ENCODE assay signal across 11 cellular contexts in the genomic region with DNA sequence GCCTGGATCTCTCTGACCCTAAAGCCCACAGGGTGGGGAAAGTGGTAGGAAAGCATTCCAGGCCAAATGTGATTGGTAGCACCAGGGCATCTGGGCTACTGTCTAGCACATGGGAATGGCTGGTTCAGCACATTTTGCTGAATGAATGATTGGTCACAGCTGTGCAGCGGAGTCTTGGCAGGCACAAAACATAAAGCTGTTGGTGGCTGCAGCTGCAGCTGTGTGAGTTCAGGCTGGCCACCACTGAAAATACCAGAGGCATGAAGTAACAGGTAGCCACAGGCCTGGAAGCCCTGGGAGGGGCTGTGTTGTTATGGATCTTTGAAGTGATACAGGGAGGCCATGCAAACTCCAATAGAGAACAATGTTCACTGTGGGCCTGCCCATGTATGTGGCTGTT.
DNase-seq lines count a peak whose midpoint lies in the region; TF ChIP-seq lines count a peak whose summit lies in the region.
"Had no signal": no experiment of that assay in that cellular context is flagged by ENCODE, and none has a peak within 500 bp of the region (broad histone marks: within the 10 kb centered on the region; RNA-seq: fewer than 3 reads in every experiment).

No MANE protein-coding gene starts in this region.

- DNase-seq in Daoy (ENCODE audit: low read depth): peak; percentile 81
- peak; percentile 55 for DNase-seq in NT2/D1 (ENCODE audit: low read depth, low spot score)
- peak; percentile 96 to 99 for DNase-seq in fibroblast of lung (ENCODE audit: low read depth in 2 of 2)
- DNase-seq in neural progenitor cell (ENCODE audit: low spot score): no peak
- no peak for DNase-seq in stimulated activated CD4-positive, alpha-beta T cell treated with anti-CD3 and anti-CD28 coated beads, Interleukin-2, amount 100 ng/mL, for 24 hours
- DNase-seq in G401 (ENCODE audit: low spot score): no peak
- DNase-seq in CD8-positive, alpha-beta memory T cell: no peak
- DNase-seq in NCI-H82 (lab: John Stamatoyannopoulos, UW): no peak
- DNase-seq: DND-41, NCI-H1092 treated with DMSO at 0.1 percent for 48 hours had no signal

- no peak overlapping the region for H3K4me2 ChIP-seq in fibroblast of lung (ENCODE audit: extremely low read depth, insufficient read depth, low read length)
- H3K4me2 ChIP-seq in neural progenitor cell: no peak overlapping the region

- H3K27ac ChIP-seq in fibroblast of lung (ENCODE audit: insufficient read depth, low read length): no peak overlapping the region
- no peak overlapping the region for H3K27ac ChIP-seq in neural progenitor cell
- H3K27ac ChIP-seq in CD8-positive, alpha-beta memory T cell (ENCODE audit: low read depth, low read length): no peak overlapping the region

- H3K4me3 Mint-ChIP-seq in neural progenitor cell: no peak overlapping the region
- no peak overlapping the region for H3K4me3 Mint-ChIP-seq in CD8-positive, alpha-beta memory T cell

- no peak overlapping the region for H3K4me3 ChIP-seq in NT2/D1 (ENCODE audit: insufficient read length, low read depth)
- H3K4me3 ChIP-seq in fibroblast of lung (replicated peaks in 1 of 4; ENCODE audit: control extremely low read depth in 1 of 4, insufficient read depth in 1 of 4, low read depth in 3 of 4, low read length in 4 of 4): no peak overlapping the region
- H3K4me3 ChIP-seq in neural progenitor cell: no peak overlapping the region
- H3K4me3 ChIP-seq in CD8-positive, alpha-beta memory T cell (ENCODE audit: low read length): no peak overlapping the region
- H3K4me3 ChIP-seq: lung had no signal

- H3K36me3 ChIP-seq in NT2/D1 (ENCODE audit: insufficient read depth, insufficient read length, low read length) (no peaks in the 10 kb centered on the region), fibroblast of lung (ENCODE audit: control insufficient read depth, insufficient read depth, low read length) (no peaks in the 10 kb centered on the region), neural progenitor cell (no peaks in the 10 kb centered on the region)
- no peaks in the 10 kb centered on the region for H3K36me3 ChIP-seq in CD8-positive, alpha-beta memory T cell (ENCODE audit: insufficient read depth, low read length)

- H3K36me3 Mint-ChIP-seq in neural progenitor cell: no peaks in the 10 kb centered on the region
- no peaks in the 10 kb centered on the region for H3K36me3 Mint-ChIP-seq in CD8-positive, alpha-beta memory T cell

- peaks cover 31% of the 10 kb centered on the region for H3F3A ChIP-seq in neural progenitor cell (ENCODE audit: low read depth)

- peak overlapping the region; percentile 67 for H3K9ac ChIP-seq in NT2/D1 (ENCODE audit: insufficient read length, low read depth)
- H3K9ac ChIP-seq in fibroblast of lung (ENCODE audit: insufficient read depth, low read length): no peak overlapping the region
- no peak overlapping the region for H3K9ac ChIP-seq in neural progenitor cell

- H2AFZ ChIP-seq in fibroblast of lung (ENCODE audit: low read length): no peak overlapping the region
- peak overlapping the region; percentile 13 for H2AFZ ChIP-seq in neural progenitor cell (replicated peaks)

- H3K27ac Mint-ChIP-seq in neural progenitor cell: peak overlapping the region; percentile 34
- no peak overlapping the region for H3K27ac Mint-ChIP-seq in CD8-positive, alpha-beta memory T cell

- H3K4me1 Mint-ChIP-seq in neural progenitor cell: peaks cover 54% of the 10 kb centered on the region
- H3K4me1 Mint-ChIP-seq in CD8-positive, alpha-beta memory T cell: no peaks in the 10 kb centered on the region

- no peaks in the 10 kb centered on the region for H3K9me3 Mint-ChIP-seq in neural progenitor cell
- no peaks in the 10 kb centered on the region for H3K9me3 Mint-ChIP-seq in CD8-positive, alpha-beta memory T cell

- no peaks in the 10 kb centered on the region for H3K9me3 ChIP-seq in NT2/D1 (ENCODE audit: insufficient read depth, low read length)
- no peaks in the 10 kb centered on the region for H3K9me3 ChIP-seq in fibroblast of lung (ENCODE audit: control insufficient read depth, insufficient read depth, low read depth, low read length)
- H3K9me3 ChIP-seq in neural progenitor cell (ENCODE audit: low read depth): no peaks in the 10 kb centered on the region
- H3K9me3 ChIP-seq in CD8-positive, alpha-beta memory T cell (ENCODE audit: low read length): no peaks in the 10 kb centered on the region

- H3K4me1 ChIP-seq in NT2/D1 (ENCODE audit: insufficient read depth, insufficient read length) (peaks cover 3% of the 10 kb centered on the region), fibroblast of lung (ENCODE audit: control insufficient read depth, extremely low read depth, insufficient read depth, low read length) (peaks cover 4% of the 10 kb centered on the region), neural progenitor cell (peaks cover 31% of the 10 kb centered on the region)
- H3K4me1 ChIP-seq in CD8-positive, alpha-beta memory T cell (ENCODE audit: insufficient read depth, low read length): no peaks in the 10 kb centered on the region

- H3K27me3 ChIP-seq in NT2/D1 (ENCODE audit: insufficient read depth, insufficient read length) (no peaks in the 10 kb centered on the region), fibroblast of lung (ENCODE audit: control insufficient read depth, insufficient read depth, low read length) (no peaks in the 10 kb centered on the region), neural progenitor cell (no peaks in the 10 kb centered on the region)
- no peaks in the 10 kb centered on the region for H3K27me3 ChIP-seq in CD8-positive, alpha-beta memory T cell (ENCODE audit: insufficient read depth, low read length, poor library complexity, severe bottlenecking)

- H4K20me1 ChIP-seq in fibroblast of lung (ENCODE audit: control insufficient read depth, extremely low read depth, insufficient read depth, low read length) (no peaks in the 10 kb centered on the region), neural progenitor cell (ENCODE audit: low read depth) (no peaks in the 10 kb centered on the region)

- CTCF ChIA-PET in CD8-positive, alpha-beta memory T cell (lab: Charles Lee): no interaction called here

- in situ Hi-C loops in G401 (cut with HindIII; ENCODE audit: low sequenced_read_pairs): no loop called here

- POLR2A ChIA-PET in CD8-positive, alpha-beta memory T cell (lab: Charles Lee): no interaction called here

- TF ChIP-seq CTCF in fibroblast of lung (conservative IDR thresholded peaks at IDR 0.05 in 1 of 2, IDR thresholded peaks at IDR 0.05 in 1 of 2; ENCODE audit: low read depth in 1 of 2, low read length in 2 of 2): no peak
- TF ChIP-seq CTCF in neural progenitor cell (IDR thresholded peaks at IDR 0.05): no peak

- peaks cover 2% of the 10 kb centered on the region for H3K27me3 Mint-ChIP-seq in neural progenitor cell (ENCODE audit: insufficient read depth, low read depth)
- H3K27me3 Mint-ChIP-seq in CD8-positive, alpha-beta memory T cell: peaks cover 9 to 13% of the 10 kb centered on the region in 2 donors

- H3K79me2 ChIP-seq in fibroblast of lung (ENCODE audit: control insufficient read depth, insufficient read depth, low read length) (no peaks in the 10 kb centered on the region), neural progenitor cell (ENCODE audit: low read depth) (no peaks in the 10 kb centered on the region)

Comparison
In these comparisons a context has a peak if more than half of its experiments do, and no peak if none do; other contexts are left out.
1. DNase-seq: peak in Daoy (single experiment), NT2/D1 (single experiment) and fibroblast of lung (2 of 2); none in neural progenitor cell (single experiment), stimulated activated CD4-positive, alpha-beta T cell treated with anti-CD3 and anti-CD28 coated beads, Interleukin-2, amount 100 ng/mL, for 24 hours (0 of 2), G401 (single experiment), CD8-positive, alpha-beta memory T cell (0 of 5) and NCI-H82 (single experiment).